In the genomic region with DNA sequence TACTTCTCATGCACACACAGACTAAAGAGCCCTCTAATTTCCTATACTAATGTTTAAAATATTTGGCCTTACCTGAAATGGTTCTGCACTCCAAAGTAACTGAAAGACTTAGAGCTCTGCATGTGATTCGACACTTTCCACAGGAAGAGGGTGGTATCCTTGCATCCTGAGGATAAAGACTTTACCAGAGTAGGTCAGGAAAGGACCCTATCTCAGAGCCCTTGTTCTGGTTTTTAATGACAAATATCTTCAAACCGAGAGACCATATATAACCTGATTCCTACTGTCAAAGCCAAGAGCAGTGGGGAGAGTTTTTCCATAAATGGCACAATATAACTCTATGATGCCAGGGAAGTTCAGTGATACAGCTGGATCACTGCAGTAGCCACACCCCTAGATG, we compare ENCODE assay signal across 12 cellular contexts. TPM values are rescaled to one million over a fixed set of nuclear protein-coding genes. Genes with fewer than 3 reads are reported as not detected.
DNase-seq lines count a peak whose midpoint lies in the region; ATAC-seq and TF ChIP-seq lines count a peak whose summit lies in the region.
"Had no signal": no experiment of that assay in that cellular context is flagged by ENCODE, and none has a peak within 500 bp of the region (broad histone marks: within the 10 kb centered on the region; RNA-seq: fewer than 3 reads in every experiment).

A gene with protein sequence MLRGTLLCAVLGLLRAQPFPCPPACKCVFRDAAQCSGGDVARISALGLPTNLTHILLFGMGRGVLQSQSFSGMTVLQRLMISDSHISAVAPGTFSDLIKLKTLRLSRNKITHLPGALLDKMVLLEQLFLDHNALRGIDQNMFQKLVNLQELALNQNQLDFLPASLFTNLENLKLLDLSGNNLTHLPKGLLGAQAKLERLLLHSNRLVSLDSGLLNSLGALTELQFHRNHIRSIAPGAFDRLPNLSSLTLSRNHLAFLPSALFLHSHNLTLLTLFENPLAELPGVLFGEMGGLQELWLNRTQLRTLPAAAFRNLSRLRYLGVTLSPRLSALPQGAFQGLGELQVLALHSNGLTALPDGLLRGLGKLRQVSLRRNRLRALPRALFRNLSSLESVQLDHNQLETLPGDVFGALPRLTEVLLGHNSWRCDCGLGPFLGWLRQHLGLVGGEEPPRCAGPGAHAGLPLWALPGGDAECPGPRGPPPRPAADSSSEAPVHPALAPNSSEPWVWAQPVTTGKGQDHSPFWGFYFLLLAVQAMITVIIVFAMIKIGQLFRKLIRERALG (minus strand): TSS at position 101 of the 400 bp plus-strand sequence. CDS start 984 bp downstream, outside the sequence.

- H3K9me3 ChIP-seq in left ventricle myocardium inferior (replicated peaks): no peaks in the 10 kb centered on the region
- no peaks in the 10 kb centered on the region for H3K9me3 ChIP-seq in ascending aorta
- no peaks in the 10 kb centered on the region for H3K9me3 ChIP-seq in muscle layer of colon (ENCODE audit: low read length)
- H3K9me3 ChIP-seq: neutrophil had no signal

- no peak for ATAC-seq in Right ventricle myocardium superior (ENCODE audit: poor library complexity)
- ATAC-seq in HG03025 (IDR thresholded peaks at IDR 0.05; ENCODE audit: low FRiP score, unreplicated experiment): no peak

- H3K36me3 ChIP-seq in left ventricle myocardium inferior (no peaks in the 10 kb centered on the region), ascending aorta (peaks cover 0 to 2% of the 10 kb centered on the region in 2 donors), muscle layer of colon (ENCODE audit: insufficient read depth, low read length) (no peaks in the 10 kb centered on the region), urinary bladder (ENCODE audit: insufficient read depth) (no peaks in the 10 kb centered on the region)
- H3K36me3 ChIP-seq: neutrophil had no signal

- no peak for TF ChIP-seq CTCF in left ventricle myocardium inferior (IDR thresholded peaks at IDR 0.05; ENCODE audit: borderline replicate concordance)
- TF ChIP-seq CTCF in ascending aorta (IDR thresholded peaks at IDR 0.05): no peak

- H3K27ac ChIP-seq in left ventricle myocardium inferior (replicated peaks) (no peak within 1 kb of the TSS), ascending aorta (no peak within 1 kb of the TSS), muscle layer of colon (ENCODE audit: low read depth, low read length) (no peak within 1 kb of the TSS), urinary bladder (ENCODE audit: low read depth) (no peak within 1 kb of the TSS)
- H3K27ac ChIP-seq: neutrophil had no signal

- H3K4me1 ChIP-seq in left ventricle myocardium inferior (peaks cover 21% of the 10 kb centered on the region), ascending aorta (peaks cover 0 to 9% of the 10 kb centered on the region in 2 donors), muscle layer of colon (ENCODE audit: insufficient read depth, low read length) (peaks cover 10% of the 10 kb centered on the region), urinary bladder (ENCODE audit: insufficient read depth) (peaks cover 2% of the 10 kb centered on the region)

- H3K4me3 ChIP-seq in left ventricle myocardium inferior (peak within 1 kb of the TSS; percentile 54), ascending aorta (peak within 1 kb of the TSS; percentile 1 to 53), muscle layer of colon (ENCODE audit: low read depth in 1 of 2, low read length in 2 of 2) (peak within 1 kb of the TSS; percentile 26 to 55), urinary bladder (ENCODE audit: low read depth, low read length) (peak within 1 kb of the TSS; percentile 2)

- intact Hi-C loops in left ventricle myocardium inferior (cut with micrococcal nuclease): no loop called here
- intact Hi-C loops in Right ventricle myocardium superior (cut with DNase I): loop anchor here (2.0 kb wide), 1 partner anchor 58 kb away; no protein-coding TSS in a partner anchor
- intact Hi-C loops in ascending aorta (cut with DNase I): no loop called here
- intact Hi-C loops in posterior cingulate gyrus (cut with DNase I): no loop called here

- whole genome bisulfite sequencing in urinary bladder: 76% methylated on average over 2 of the region's 2 CpGs

- DNase-seq in left ventricle myocardium inferior (no peak), Right ventricle myocardium superior (no peak), ascending aorta (ENCODE audit: low spot score in 2 of 2) (no peak), posterior cingulate gyrus (no peak), NCI-H1436 treated with DMSO at 0.1 percent for 48 hours (lab: John Stamatoyannopoulos, UW) (no peak)
- DNase-seq: activated CD4-positive, alpha-beta T cell treated with anti-CD3 and anti-CD28 coated beads for 48 hours; COR-L47; NCI-H1105 treated with DMSO at 0.1 percent for 48 hours had no signal

- no peak within 1 kb of the TSS for H3K9ac ChIP-seq in muscle layer of colon (ENCODE audit: low read length)

- peaks cover 61% of the 10 kb centered on the region for H3K27me3 ChIP-seq in left ventricle myocardium inferior (ENCODE audit: low read depth)
- H3K27me3 ChIP-seq in ascending aorta: peaks cover 8% of the 10 kb centered on the region
- H3K27me3 ChIP-seq in muscle layer of colon (ENCODE audit: control insufficient read depth in 1 of 2, insufficient read depth in 2 of 2, low read length in 2 of 2): peaks cover 7 to 20% of the 10 kb centered on the region in 2 donors

RNA-seq across cellular contexts. Expression of the gene that starts here (rescaled TPM):
- total RNA-seq in left ventricle myocardium inferior: not detected
- not detected for total RNA-seq in Right ventricle myocardium superior
- 0.11 TPM for total RNA-seq in ascending aorta
- total RNA-seq in urinary bladder: 0.90 TPM
- 0.10 TPM for polyA plus RNA-seq in urinary bladder

Comparison
In these comparisons a context has a peak if more than half of its experiments do, and no peak if none do; other contexts are left out.
1. H3K4me3 ChIP-seq: peak in every context shown above with its lines; median percentile 54 in left ventricle myocardium inferior; 40 in muscle layer of colon; 27 in ascending aorta; 2 in urinary bladder.